In the genomic region with DNA sequence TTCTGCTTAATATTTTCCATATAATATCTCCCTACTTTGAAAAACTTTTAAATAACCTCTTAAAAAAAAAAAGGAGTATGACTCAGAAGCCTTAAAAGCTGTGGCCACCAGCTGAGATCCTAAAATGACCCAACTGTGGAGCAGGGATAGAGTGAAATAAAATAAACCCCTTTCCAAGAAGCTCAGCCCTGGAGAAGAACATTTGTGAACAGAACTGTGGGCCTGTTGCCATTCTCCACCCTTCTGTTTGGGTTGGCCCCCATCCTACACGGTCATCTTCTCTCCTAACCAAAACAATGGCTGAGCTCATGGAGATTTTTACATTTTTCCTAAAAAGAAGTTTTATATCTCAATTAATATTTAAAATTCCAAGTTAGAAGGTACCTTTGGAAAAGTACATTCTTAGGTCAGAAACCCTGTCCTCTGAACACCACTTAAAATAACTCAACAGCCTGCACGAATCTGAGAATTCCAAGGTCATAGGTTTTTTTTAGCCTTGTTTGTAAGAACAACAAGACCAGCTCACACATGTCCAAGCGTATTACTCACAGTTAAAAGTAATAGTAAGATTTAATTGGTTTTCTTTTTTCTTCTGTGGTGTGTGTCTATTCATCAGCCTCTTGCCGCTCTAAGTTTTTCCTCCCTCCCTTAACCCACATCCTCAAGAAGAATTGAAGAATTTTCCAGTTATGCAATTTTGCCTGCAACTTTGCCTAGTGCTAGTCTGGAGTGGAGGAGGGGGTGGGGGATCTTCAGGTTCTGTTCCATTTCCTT, we compare ENCODE assay signal across 1 cellular context.
TF ChIP-seq lines count a peak whose summit lies in the region.

No MANE protein-coding gene starts in this region.

TF ChIP-seq in HCT116, 20 proteins besides CTCF, POLR2A, EP300 and RAD21 (continued from another document):
- TF ChIP-seq, protein P1, sequence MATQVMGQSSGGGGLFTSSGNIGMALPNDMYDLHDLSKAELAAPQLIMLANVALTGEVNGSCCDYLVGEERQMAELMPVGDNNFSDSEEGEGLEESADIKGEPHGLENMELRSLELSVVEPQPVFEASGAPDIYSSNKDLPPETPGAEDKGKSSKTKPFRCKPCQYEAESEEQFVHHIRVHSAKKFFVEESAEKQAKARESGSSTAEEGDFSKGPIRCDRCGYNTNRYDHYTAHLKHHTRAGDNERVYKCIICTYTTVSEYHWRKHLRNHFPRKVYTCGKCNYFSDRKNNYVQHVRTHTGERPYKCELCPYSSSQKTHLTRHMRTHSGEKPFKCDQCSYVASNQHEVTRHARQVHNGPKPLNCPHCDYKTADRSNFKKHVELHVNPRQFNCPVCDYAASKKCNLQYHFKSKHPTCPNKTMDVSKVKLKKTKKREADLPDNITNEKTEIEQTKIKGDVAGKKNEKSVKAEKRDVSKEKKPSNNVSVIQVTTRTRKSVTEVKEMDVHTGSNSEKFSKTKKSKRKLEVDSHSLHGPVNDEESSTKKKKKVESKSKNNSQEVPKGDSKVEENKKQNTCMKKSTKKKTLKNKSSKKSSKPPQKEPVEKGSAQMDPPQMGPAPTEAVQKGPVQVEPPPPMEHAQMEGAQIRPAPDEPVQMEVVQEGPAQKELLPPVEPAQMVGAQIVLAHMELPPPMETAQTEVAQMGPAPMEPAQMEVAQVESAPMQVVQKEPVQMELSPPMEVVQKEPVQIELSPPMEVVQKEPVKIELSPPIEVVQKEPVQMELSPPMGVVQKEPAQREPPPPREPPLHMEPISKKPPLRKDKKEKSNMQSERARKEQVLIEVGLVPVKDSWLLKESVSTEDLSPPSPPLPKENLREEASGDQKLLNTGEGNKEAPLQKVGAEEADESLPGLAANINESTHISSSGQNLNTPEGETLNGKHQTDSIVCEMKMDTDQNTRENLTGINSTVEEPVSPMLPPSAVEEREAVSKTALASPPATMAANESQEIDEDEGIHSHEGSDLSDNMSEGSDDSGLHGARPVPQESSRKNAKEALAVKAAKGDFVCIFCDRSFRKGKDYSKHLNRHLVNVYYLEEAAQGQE (IDR thresholded peaks at IDR 0.05; ENCODE audit: low read depth) = no peak
- TF ChIP-seq, protein P2, sequence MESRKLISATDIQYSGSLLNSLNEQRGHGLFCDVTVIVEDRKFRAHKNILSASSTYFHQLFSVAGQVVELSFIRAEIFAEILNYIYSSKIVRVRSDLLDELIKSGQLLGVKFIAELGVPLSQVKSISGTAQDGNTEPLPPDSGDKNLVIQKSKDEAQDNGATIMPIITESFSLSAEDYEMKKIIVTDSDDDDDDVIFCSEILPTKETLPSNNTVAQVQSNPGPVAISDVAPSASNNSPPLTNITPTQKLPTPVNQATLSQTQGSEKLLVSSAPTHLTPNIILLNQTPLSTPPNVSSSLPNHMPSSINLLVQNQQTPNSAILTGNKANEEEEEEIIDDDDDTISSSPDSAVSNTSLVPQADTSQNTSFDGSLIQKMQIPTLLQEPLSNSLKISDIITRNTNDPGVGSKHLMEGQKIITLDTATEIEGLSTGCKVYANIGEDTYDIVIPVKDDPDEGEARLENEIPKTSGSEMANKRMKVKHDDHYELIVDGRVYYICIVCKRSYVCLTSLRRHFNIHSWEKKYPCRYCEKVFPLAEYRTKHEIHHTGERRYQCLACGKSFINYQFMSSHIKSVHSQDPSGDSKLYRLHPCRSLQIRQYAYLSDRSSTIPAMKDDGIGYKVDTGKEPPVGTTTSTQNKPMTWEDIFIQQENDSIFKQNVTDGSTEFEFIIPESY (IDR thresholded peaks at IDR 0.05; ENCODE audit: extremely low read depth, insufficient replicate concordance, low read length) = no peak
- TF ChIP-seq TCF7L2 (IDR thresholded peaks at IDR 0.05; ENCODE audit: borderline replicate concordance, extremely low read depth, insufficient read depth, insufficient read length) (peak; percentile 83), SP1 (IDR thresholded peaks at IDR 0.05; ENCODE audit: low read depth) (peak; percentile 79), EGR1 (IDR thresholded peaks at IDR 0.05; ENCODE audit: low read depth) (no peak; the same call in 1 of the 2 replicates), CBX3 (IDR thresholded peaks at IDR 0.05; ENCODE audit: low read depth) (peak; percentile 52; the same call in 1 of the 2 replicates), CEBPB (IDR thresholded peaks at IDR 0.05; ENCODE audit: low read depth) (peak; percentile 86), FOSL1 (IDR thresholded peaks at IDR 0.05; ENCODE audit: low read depth) (peak; percentile 54; the same call in 1 of the 2 replicates), SRF (IDR thresholded peaks at IDR 0.05; ENCODE audit: low read depth) (peak; percentile 34; the same call in 1 of the 2 replicates)
